17 cellular contexts compared by ENCODE assay signal in the genomic region with DNA sequence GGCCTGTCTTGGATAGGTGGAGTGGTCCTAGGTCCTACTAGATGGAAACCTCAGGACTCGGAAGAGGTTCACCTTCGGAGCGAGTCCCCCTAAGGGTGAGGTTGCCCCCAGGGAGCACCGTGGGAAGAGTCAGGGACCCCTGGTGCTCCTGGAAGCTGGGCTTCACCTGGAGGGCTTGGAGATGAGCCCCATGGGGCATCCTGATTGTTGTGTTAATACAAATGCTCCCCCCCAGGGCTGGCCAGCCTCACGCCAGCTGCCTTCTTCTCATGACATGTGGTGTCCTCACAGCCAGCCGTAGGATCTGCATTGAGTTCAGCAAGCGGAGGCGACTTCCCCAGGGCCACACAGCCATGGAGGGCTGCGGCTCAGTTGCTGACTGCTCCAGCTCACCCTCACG.
DNase-seq lines count a peak whose midpoint lies in the region; ATAC-seq, FAIRE-seq and TF ChIP-seq lines count a peak whose summit lies in the region.
"Had no signal": no experiment of that assay in that cellular context is flagged by ENCODE, and none has a peak within 500 bp of the region (broad histone marks: within the 10 kb centered on the region; RNA-seq: fewer than 3 reads in every experiment).

No MANE protein-coding gene starts in this region.

- TF ChIP-seq POLR2A in sigmoid colon (IDR thresholded peaks at IDR 0.05): no peak

- H3K4me3 ChIP-seq in BLaER1 (no peak overlapping the region), H7 (ENCODE audit: insufficient read depth, low read depth, low read length) (no peak overlapping the region), kidney (ENCODE audit: low read length in 2 of 2) (no peak overlapping the region), sigmoid colon (no peak overlapping the region)
- H3K4me3 ChIP-seq: K562 had no signal

- H3K36me3 ChIP-seq in BLaER1: no peaks in the 10 kb centered on the region
- H3K36me3 ChIP-seq in H7 (replicated peaks; ENCODE audit: control insufficient read depth, insufficient read depth, low read length): no peaks in the 10 kb centered on the region
- no peaks in the 10 kb centered on the region for H3K36me3 ChIP-seq in kidney (ENCODE audit: control insufficient read depth in 1 of 2, insufficient read depth in 2 of 2, low read length in 2 of 2)
- H3K36me3 ChIP-seq in sigmoid colon: no peaks in the 10 kb centered on the region

- H3K9ac ChIP-seq in BLaER1 (no peak overlapping the region), kidney (ENCODE audit: low read length in 2 of 2) (no peak overlapping the region)

- WGBS in sigmoid colon, 2 donors: 81 to 88% methylated on average over 10 of the region's 10 CpGs

- TF ChIP-seq CTCF in kidney (IDR thresholded peaks at IDR 0.05; ENCODE audit: borderline replicate concordance, extremely low read depth, insufficient read depth) (no peak), sigmoid colon (IDR thresholded peaks at IDR 0.05) (no peak)

- no peak for TF ChIP-seq EP300 in sigmoid colon (IDR thresholded peaks at IDR 0.05)

- DNase-seq in H7 (peak; percentile 33), kidney (peak; percentile 60), sigmoid colon (peak; percentile 45), cerebellar nuclear complex (lab: John Stamatoyannopoulos, UW) (no peak)
- no peak for DNase-seq in activated T-helper 2 cell treated with anti-CD3 and anti-CD28 coated beads, Interferon-gamma antibody, Interleukin-2, Interleukin-4, amounts not matched to agents 10 μg/mL and 5 μg/mL and 100 μg/mL, durations not matched to agents 14 hours and 24 hours and 36 hours (ENCODE audit: low spot score)
- DNase-seq: ACHN; CD4-positive, alpha-beta memory T cell; DMS79; GOT3; HCEC 1CT; HFFc6 had no signal

- no peaks in the 10 kb centered on the region for H4K20me1 ChIP-seq in BLaER1

- intact Hi-C loops in kidney (cut with DNase I): no loop called here
- intact Hi-C loops in sigmoid colon (cut with DNase I): no loop called here
- intact Hi-C loops in activated T-helper 2 cell treated with anti-CD3 and anti-CD28 coated beads, Interferon-gamma antibody, Interleukin-2, Interleukin-4, amounts not matched to agents 10 μg/mL and 5 μg/mL and 100 μg/mL, durations not matched to agents 14 hours and 24 hours and 36 hours (cut with micrococcal nuclease): no loop called here

- H3K27me3 ChIP-seq in BLaER1 (no peaks in the 10 kb centered on the region), H7 (ENCODE audit: control insufficient read depth, insufficient read depth, low read length) (peaks cover 24% of the 10 kb centered on the region), sigmoid colon (peaks cover 0 to 8% (median 0%) of the 10 kb centered on the region in 3 donors)

- H3K27ac ChIP-seq in BLaER1 (no peak overlapping the region), kidney (ENCODE audit: low read depth in 2 of 2, low read length in 2 of 2) (no peak overlapping the region), sigmoid colon (no peak overlapping the region)
- H3K27ac ChIP-seq: C4-2B had no signal

- H3K9me3 ChIP-seq in BLaER1 (no peaks in the 10 kb centered on the region), kidney (ENCODE audit: control insufficient read depth in 1 of 2, low read length in 2 of 2) (no peaks in the 10 kb centered on the region), sigmoid colon (no peaks in the 10 kb centered on the region)

- ATAC-seq in HG02623 (IDR thresholded peaks at IDR 0.05; ENCODE audit: unreplicated experiment): no peak
- ATAC-seq: K562 had no signal

- no peaks in the 10 kb centered on the region for H3K9me3 Mint-ChIP-seq in activated T-helper 2 cell treated with anti-CD3 and anti-CD28 coated beads, Interferon-gamma antibody, Interleukin-2, Interleukin-4, amounts not matched to agents 10 μg/mL and 5 μg/mL and 100 μg/mL, durations not matched to agents 14 hours and 24 hours and 36 hours

- H3K27me3 Mint-ChIP-seq in activated T-helper 2 cell treated with anti-CD3 and anti-CD28 coated beads, Interferon-gamma antibody, Interleukin-2, Interleukin-4, amounts not matched to agents 10 μg/mL and 5 μg/mL and 100 μg/mL, durations not matched to agents 14 hours and 24 hours and 36 hours (ENCODE audit: low read depth): no peaks in the 10 kb centered on the region

- no peak overlapping the region for H3K4me3 Mint-ChIP-seq in activated T-helper 2 cell treated with anti-CD3 and anti-CD28 coated beads, Interferon-gamma antibody, Interleukin-2, Interleukin-4, amounts not matched to agents 10 μg/mL and 5 μg/mL and 100 μg/mL, durations not matched to agents 14 hours and 24 hours and 36 hours (ENCODE audit: low read depth)
- H3K4me3 Mint-ChIP-seq: CD4-positive, alpha-beta memory T cell; HFFc6 had no signal

- no peaks in the 10 kb centered on the region for H3K4me1 Mint-ChIP-seq in activated T-helper 2 cell treated with anti-CD3 and anti-CD28 coated beads, Interferon-gamma antibody, Interleukin-2, Interleukin-4, amounts not matched to agents 10 μg/mL and 5 μg/mL and 100 μg/mL, durations not matched to agents 14 hours and 24 hours and 36 hours (ENCODE audit: low read depth)

- no peaks in the 10 kb centered on the region for H3K36me3 Mint-ChIP-seq in activated T-helper 2 cell treated with anti-CD3 and anti-CD28 coated beads, Interferon-gamma antibody, Interleukin-2, Interleukin-4, amounts not matched to agents 10 μg/mL and 5 μg/mL and 100 μg/mL, durations not matched to agents 14 hours and 24 hours and 36 hours (ENCODE audit: low read depth)
- H3K36me3 Mint-ChIP-seq: CD4-positive, alpha-beta memory T cell had no signal

- H3K4me2 ChIP-seq in BLaER1: peak overlapping the region; percentile 73

- H3K4me1 ChIP-seq in BLaER1: peaks cover 100% of the 10 kb centered on the region
- no peaks in the 10 kb centered on the region for H3K4me1 ChIP-seq in kidney (ENCODE audit: control insufficient read depth in 1 of 2, insufficient read depth in 1 of 2, low read depth in 1 of 2, low read length in 2 of 2)
- peaks cover 0 to 5% (median 0%) of the 10 kb centered on the region in 4 donors for H3K4me1 ChIP-seq in sigmoid colon

- no peak overlapping the region for H3K27ac Mint-ChIP-seq in activated T-helper 2 cell treated with anti-CD3 and anti-CD28 coated beads, Interferon-gamma antibody, Interleukin-2, Interleukin-4, amounts not matched to agents 10 μg/mL and 5 μg/mL and 100 μg/mL, durations not matched to agents 14 hours and 24 hours and 36 hours
- H3K27ac Mint-ChIP-seq: CD4-positive, alpha-beta memory T cell; HFFc6 had no signal

- no peak for FAIRE-seq in kidney (lab: Jason Lieb, UNC)
- FAIRE-seq: G401.6, GM12891, K562 had no signal

Comparison
In these comparisons a context has a peak if more than half of its experiments do, and no peak if none do; other contexts are left out.
1. DNase-seq: peak in H7 (single experiment), kidney (single experiment) and sigmoid colon (single experiment); none in activated T-helper 2 cell treated with anti-CD3 and anti-CD28 coated beads, Interferon-gamma antibody, Interleukin-2, Interleukin-4, amounts not matched to agents 10 μg/mL and 5 μg/mL and 100 μg/mL, durations not matched to agents 14 hours and 24 hours and 36 hours (single experiment) and cerebellar nuclear complex (0 of 2).